In the genomic region with DNA sequence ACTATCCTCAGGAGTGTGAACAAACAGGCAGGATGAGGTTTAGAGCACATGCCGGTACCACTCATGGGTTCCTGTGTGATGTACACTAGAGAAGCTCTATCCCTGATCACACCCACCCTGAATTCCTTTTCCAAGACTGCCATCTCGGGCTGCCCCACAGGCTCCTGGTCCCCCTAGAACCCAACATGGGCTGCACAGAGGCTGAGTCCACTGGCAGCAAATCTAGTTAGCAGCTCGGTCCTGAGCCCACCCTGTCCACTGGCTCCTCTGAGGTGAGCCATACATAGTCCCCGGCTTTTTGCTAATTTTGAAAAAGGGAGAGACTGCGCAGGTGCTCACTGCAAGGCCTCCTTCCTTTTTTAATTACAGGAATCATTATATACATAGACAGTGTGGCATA, we compare ENCODE assay signal across 17 cellular contexts.
DNase-seq lines count a peak whose midpoint lies in the region; ATAC-seq and TF ChIP-seq lines count a peak whose summit lies in the region.
"Had no signal": no experiment of that assay in that cellular context is flagged by ENCODE, and none has a peak within 500 bp of the region (broad histone marks: within the 10 kb centered on the region; RNA-seq: fewer than 3 reads in every experiment).

No MANE protein-coding gene starts in this region.

- H3K27ac ChIP-seq in sigmoid colon, result no peak overlapping the region
- H3K27ac ChIP-seq in vagina, result no peak overlapping the region
- H3K27ac ChIP-seq: GM23248 had no signal

- no peak for TF ChIP-seq EP300 in sigmoid colon (IDR thresholded peaks at IDR 0.05)

- H3K36me3 ChIP-seq in sigmoid colon, result no peaks in the 10 kb centered on the region
- no peaks in the 10 kb centered on the region for H3K36me3 ChIP-seq in vagina
- H3K36me3 ChIP-seq: BE2C had no signal

- CTCF ChIA-PET in activated naive CD4-positive, alpha-beta T cell treated with anti-CD3 and anti-CD28 coated beads, Interleukin-2, amount 10 ng/mL, durations not matched to agents 7 days and 5 days (lab: Charles Lee), result no interaction called here
- CTCF ChIA-PET in activated naive CD4-positive, alpha-beta T cell treated with anti-CD3 and anti-CD28 coated beads for 36 hours (lab: Charles Lee), result no interaction called here

- 93 to 95% methylated on average over 5 of the region's 5 CpGs for WGBS in sigmoid colon, 2 donors

- H3K4me1 Mint-ChIP-seq in activated naive CD4-positive, alpha-beta T cell treated with anti-CD3 and anti-CD28 coated beads, Interleukin-2, amount 10 ng/mL, durations not matched to agents 7 days and 5 days, result no peaks in the 10 kb centered on the region
- peaks cover 2% of the 10 kb centered on the region for H3K4me1 Mint-ChIP-seq in activated naive CD4-positive, alpha-beta T cell treated with anti-CD3 and anti-CD28 coated beads for 36 hours (ENCODE audit: low read depth)

- TF ChIP-seq CTCF in sigmoid colon (IDR thresholded peaks at IDR 0.05) (no peak), vagina (IDR thresholded peaks at IDR 0.05) (no peak)

- H3K4me1 ChIP-seq in sigmoid colon (no peaks in the 10 kb centered on the region), vagina (no peaks in the 10 kb centered on the region)
- H3K4me1 ChIP-seq: BE2C had no signal

- intact Hi-C loops in activated naive CD4-positive, alpha-beta T cell treated with anti-CD3 and anti-CD28 coated beads for 36 hours (cut with micrococcal nuclease), result no loop called here
- intact Hi-C loops in sigmoid colon (cut with DNase I) (no loop called here), vagina (cut with DNase I) (no loop called here)

- H3K9me3 ChIP-seq in sigmoid colon (no peaks in the 10 kb centered on the region), vagina (no peaks in the 10 kb centered on the region)
- H3K9me3 ChIP-seq: BE2C had no signal

- H3K27me3 ChIP-seq in sigmoid colon (no peaks in the 10 kb centered on the region), vagina (no peaks in the 10 kb centered on the region)
- H3K27me3 ChIP-seq: BE2C had no signal

- DNase-seq in activated naive CD4-positive, alpha-beta T cell treated with anti-CD3 and anti-CD28 coated beads, Interleukin-2, amount 10 ng/mL, durations not matched to agents 7 days and 5 days, result peak; percentile 11
- no peak for DNase-seq in activated naive CD4-positive, alpha-beta T cell treated with anti-CD3 and anti-CD28 coated beads for 36 hours
- DNase-seq in ecto neural progenitor cell (ENCODE audit: low spot score) (peak; percentile 25), sigmoid colon (peak; percentile 44), vagina (ENCODE audit: extremely low spot score in 2 of 2) (peak; percentile 49 to 65), DMS 273 (lab: John Stamatoyannopoulos, UW; ENCODE audit: unreplicated experiment) (no peak), occipital lobe (lab: John Stamatoyannopoulos, UW) (no peak)
- DNase-seq: ACHN; BE2C; C1 segment of cervical spinal cord; CD4-positive, CD25-positive, alpha-beta regulatory T cell; CD8-positive, alpha-beta memory T cell; COR-L47; GM23248; HCEC 1CT; IMR-90 had no signal

- peaks cover 42% of the 10 kb centered on the region for H3K27me3 Mint-ChIP-seq in activated naive CD4-positive, alpha-beta T cell treated with anti-CD3 and anti-CD28 coated beads, Interleukin-2, amount 10 ng/mL, durations not matched to agents 7 days and 5 days
- peaks cover 8% of the 10 kb centered on the region for H3K27me3 Mint-ChIP-seq in activated naive CD4-positive, alpha-beta T cell treated with anti-CD3 and anti-CD28 coated beads for 36 hours (ENCODE audit: low read depth)

- ATAC-seq in HG03457 (IDR thresholded peaks at IDR 0.05; ENCODE audit: unreplicated experiment), result no peak

- H3K27ac Mint-ChIP-seq in activated naive CD4-positive, alpha-beta T cell treated with anti-CD3 and anti-CD28 coated beads, Interleukin-2, amount 10 ng/mL, durations not matched to agents 7 days and 5 days, result no peak overlapping the region
- no peak overlapping the region for H3K27ac Mint-ChIP-seq in activated naive CD4-positive, alpha-beta T cell treated with anti-CD3 and anti-CD28 coated beads for 36 hours
- H3K27ac Mint-ChIP-seq: CD4-positive, CD25-positive, alpha-beta regulatory T cell; CD8-positive, alpha-beta memory T cell had no signal

- TF ChIP-seq POLR2A in sigmoid colon (IDR thresholded peaks at IDR 0.05) (no peak), vagina (IDR thresholded peaks at IDR 0.05) (no peak)

- H3K36me3 Mint-ChIP-seq in activated naive CD4-positive, alpha-beta T cell treated with anti-CD3 and anti-CD28 coated beads, Interleukin-2, amount 10 ng/mL, durations not matched to agents 7 days and 5 days, result no peaks in the 10 kb centered on the region
- no peaks in the 10 kb centered on the region for H3K36me3 Mint-ChIP-seq in activated naive CD4-positive, alpha-beta T cell treated with anti-CD3 and anti-CD28 coated beads for 36 hours (ENCODE audit: low read depth)
- H3K36me3 Mint-ChIP-seq: CD4-positive, CD25-positive, alpha-beta regulatory T cell; CD8-positive, alpha-beta memory T cell had no signal

- H3K9me3 Mint-ChIP-seq in activated naive CD4-positive, alpha-beta T cell treated with anti-CD3 and anti-CD28 coated beads, Interleukin-2, amount 10 ng/mL, durations not matched to agents 7 days and 5 days, result no peaks in the 10 kb centered on the region
- H3K9me3 Mint-ChIP-seq in activated naive CD4-positive, alpha-beta T cell treated with anti-CD3 and anti-CD28 coated beads for 36 hours, result no peaks in the 10 kb centered on the region
- H3K9me3 Mint-ChIP-seq: CD4-positive, CD25-positive, alpha-beta regulatory T cell; CD8-positive, alpha-beta memory T cell had no signal

- H3K4me3 ChIP-seq in sigmoid colon (no peak overlapping the region), vagina (no peak overlapping the region)
- H3K4me3 ChIP-seq: GM23248 had no signal

- H3K4me3 Mint-ChIP-seq in activated naive CD4-positive, alpha-beta T cell treated with anti-CD3 and anti-CD28 coated beads, Interleukin-2, amount 10 ng/mL, durations not matched to agents 7 days and 5 days, result no peak overlapping the region
- H3K4me3 Mint-ChIP-seq in activated naive CD4-positive, alpha-beta T cell treated with anti-CD3 and anti-CD28 coated beads for 36 hours, result no peak overlapping the region
- H3K4me3 Mint-ChIP-seq: CD4-positive, CD25-positive, alpha-beta regulatory T cell; CD8-positive, alpha-beta memory T cell had no signal

Comparison
In these comparisons a context has a peak if more than half of its experiments do, and no peak if none do; other contexts are left out.
1. DNase-seq: peak in activated naive CD4-positive, alpha-beta T cell treated with anti-CD3 and anti-CD28 coated beads, Interleukin-2, amount 10 ng/mL, durations not matched to agents 7 days and 5 days (single experiment), ecto neural progenitor cell (single experiment), sigmoid colon (single experiment) and vagina (2 of 2); none in activated naive CD4-positive, alpha-beta T cell treated with anti-CD3 and anti-CD28 coated beads for 36 hours (single experiment), DMS 273 (single experiment) and occipital lobe (single experiment).